35 cellular contexts compared by ENCODE assay signal in the genomic region with DNA sequence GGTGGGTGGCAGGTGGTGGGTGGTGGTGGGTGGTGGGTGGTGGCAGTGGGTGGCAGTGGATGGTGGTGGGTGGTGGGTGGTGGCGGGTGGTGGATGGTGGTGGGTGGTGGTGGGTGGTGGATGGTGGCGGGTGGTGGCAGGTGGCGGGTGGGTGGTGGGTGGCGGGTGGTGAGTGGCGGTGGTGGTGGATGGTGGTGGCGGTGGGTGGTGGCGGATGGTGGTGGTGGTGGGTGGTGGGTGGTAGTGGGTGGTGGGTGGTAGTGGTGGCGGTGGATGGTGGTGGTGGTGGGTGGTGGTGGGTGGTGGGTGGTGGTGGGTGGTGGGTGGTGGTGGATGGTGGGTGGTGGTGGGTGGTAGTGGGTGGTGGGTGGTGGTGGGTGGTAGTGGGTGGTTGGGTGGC.
"Had no signal": no experiment of that assay in that cellular context is flagged by ENCODE, and none has a peak within 500 bp of the region (broad histone marks: within the 10 kb centered on the region; RNA-seq: fewer than 3 reads in every experiment).

No MANE protein-coding gene starts in this region.

- DNase-seq: Karpas-422, Kasumi-1, MG63, MM.1S, MV-4-11, NCI-H1048, NCI-H1092, NCI-H1092 treated with DMSO at 0.1 percent for 48 hours, NCI-H1105, NCI-H1105 treated with DMSO at 0.1 percent for 48 hours, NCI-H1417, NCI-H1417 treated with DMSO at 0.1 percent for 48 hours, NCI-H1436, NCI-H1436 treated with DMSO at 0.1 percent for 48 hours, NCI-H146, NCI-H1694, NCI-H1694 treated with DMSO at 0.1 percent for 48 hours, NCI-H187, NCI-H187 treated with DMSO at 0.1 percent for 48 hours, NCI-H1930, NCI-H2029, NCI-H2029 treated with DMSO at 0.1 percent for 48 hours, NCI-H2081, NCI-H2081 treated with DMSO at 0.1 percent for 48 hours, NCI-H2107, NCI-H2171, NCI-H2171 treated with DMSO at 0.1 percent for 48 hours, NCI-H2227 treated with DMSO at 0.1 percent for 48 hours, NCI-H226, NCI-H345, NCI-H446, NCI-H446 treated with DMSO at 0.1 percent for 48 hours, NCI-H510A, NCI-H510A treated with DMSO at 0.1 percent for 48 hours had no signal

- H3K27me3 ChIP-seq: MG63 had no signal

- H3K27ac ChIP-seq: KMS-11 had no signal

- H3K9me3 ChIP-seq: MG63 had no signal

- H3K9ac ChIP-seq: KMS-11 had no signal

- H3K4me2 ChIP-seq: KMS-11 had no signal
